Comparison of ENCODE assay signal across 10 cellular contexts in the genomic region with DNA sequence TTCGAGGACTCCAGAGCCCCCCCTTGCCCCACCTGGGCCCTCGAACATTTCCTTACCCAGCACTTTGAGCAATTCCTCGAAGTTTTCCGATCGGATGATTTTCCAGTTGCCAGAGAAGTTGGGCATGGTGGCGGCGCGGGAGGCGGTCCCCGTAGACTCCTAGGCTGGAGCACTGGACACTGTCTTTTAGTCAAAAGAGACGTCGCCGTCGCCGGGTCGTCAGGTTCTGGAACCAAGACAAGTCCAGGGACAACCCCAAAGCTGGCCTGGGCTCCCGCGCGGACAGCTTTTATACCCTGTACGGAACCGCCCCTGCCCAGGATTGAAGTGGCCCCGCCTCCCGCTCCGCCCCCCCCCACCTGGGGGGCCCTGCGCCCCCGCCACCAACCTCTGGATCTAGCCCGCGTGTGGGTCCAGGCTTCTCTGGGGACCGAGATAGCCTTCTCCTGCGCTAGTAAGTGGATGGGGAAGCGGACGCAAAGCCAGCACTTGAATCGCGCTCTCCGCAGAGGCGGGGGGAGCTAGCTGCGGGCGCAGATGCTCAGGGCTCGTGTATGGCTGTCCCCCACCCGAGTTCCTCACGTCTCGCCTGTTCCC. TPM values are rescaled to one million over a fixed set of nuclear protein-coding genes. Genes with fewer than 3 reads are reported as not detected.
A peak's percentile ranks its signal among the peaks of the same experiment; 100 is the strongest.
DNase-seq lines count a peak whose midpoint lies in the region; ATAC-seq and TF ChIP-seq lines count a peak whose summit lies in the region.
"Had no signal": no experiment of that assay in that cellular context is flagged by ENCODE, and none has a peak within 500 bp of the region (broad histone marks: within the 10 kb centered on the region; RNA-seq: fewer than 3 reads in every experiment).

A gene (minus strand): TSS at position 263 of the 597 bp plus-strand sequence. CDS start 137 bp downstream, at position 126.

- DNase-seq in CD4-positive, alpha-beta memory T cell: peak in 1 of 5 donors; percentile 63
- DNase-seq in activated T-cell treated with anti-CD3 and anti-CD28 coated beads, Interleukin-2, amount 50 U/mL, for 72 hours: peak; percentile 29 to 38
- DNase-seq in foreskin fibroblast: peak in 1 of 2 donors; percentile 69
- DNase-seq in glomerular visceral epithelial cell (ENCODE audit: extremely low spot score): no peak
- DNase-seq in GOT3 (lab: John Stamatoyannopoulos, UW): no peak
- no peak for DNase-seq in AG08395 (ENCODE audit: low spot score)

- H3K9me3 ChIP-seq in CD4-positive, alpha-beta memory T cell (ENCODE audit: control insufficient read depth in 1 of 2, low read length in 2 of 2): no peaks in the 10 kb centered on the region
- no peaks in the 10 kb centered on the region for H3K9me3 ChIP-seq in Loucy (ENCODE audit: insufficient read depth, low read depth, low read length)

- intact Hi-C loops in CD4-positive, alpha-beta memory T cell (cut with micrococcal nuclease): loop anchor here (10.0 kb wide), 1 partner anchor 81 kb away; no protein-coding TSS in a partner anchor

- peaks cover 6 to 12% of the 10 kb centered on the region in 2 donors for H3K27me3 Mint-ChIP-seq in CD4-positive, alpha-beta memory T cell
- peaks cover 44% of the 10 kb centered on the region for H3K27me3 Mint-ChIP-seq in activated T-cell treated with anti-CD3 and anti-CD28 coated beads, Interleukin-2, amount 50 U/mL, for 72 hours (ENCODE audit: low read depth)

- peak within 1 kb of the TSS; percentile 84 to 94 (median 93) for H3K27ac Mint-ChIP-seq in CD4-positive, alpha-beta memory T cell
- H3K27ac Mint-ChIP-seq in activated T-cell treated with anti-CD3 and anti-CD28 coated beads, Interleukin-2, amount 50 U/mL, for 72 hours: no peak within 1 kb of the TSS

- H3K4me1 ChIP-seq in CD4-positive, alpha-beta memory T cell (ENCODE audit: insufficient read depth, low read length): peaks cover 32% of the 10 kb centered on the region
- H3K4me1 ChIP-seq in Loucy (ENCODE audit: insufficient read depth, low read length, poor library complexity, severe bottlenecking): peaks cover 17% of the 10 kb centered on the region
- H3K4me1 ChIP-seq in rectal smooth muscle tissue (ENCODE audit: control insufficient read depth, insufficient read depth, low read length): peaks cover 26% of the 10 kb centered on the region

- no peaks in the 10 kb centered on the region for H3K79me2 ChIP-seq in Loucy (ENCODE audit: insufficient read depth, low read length)

- H3K4me1 Mint-ChIP-seq in CD4-positive, alpha-beta memory T cell: peaks cover 8 to 47% (median 24%) of the 10 kb centered on the region in 4 donors
- peaks cover 33% of the 10 kb centered on the region for H3K4me1 Mint-ChIP-seq in activated T-cell treated with anti-CD3 and anti-CD28 coated beads, Interleukin-2, amount 50 U/mL, for 72 hours (ENCODE audit: low read depth)

- no peaks in the 10 kb centered on the region for H3K36me3 ChIP-seq in CD4-positive, alpha-beta memory T cell (ENCODE audit: insufficient read depth, low read length)
- H3K36me3 ChIP-seq in Loucy (ENCODE audit: insufficient read depth, low read length) (no peaks in the 10 kb centered on the region), rectal smooth muscle tissue (ENCODE audit: control insufficient read depth, insufficient read depth, low read length) (no peaks in the 10 kb centered on the region)

- no peaks in the 10 kb centered on the region for H4K20me1 ChIP-seq in Loucy (ENCODE audit: insufficient read depth, low read length, poor library complexity, severe bottlenecking)

- H3K4me2 ChIP-seq in Loucy (ENCODE audit: low read depth, low read length, poor library complexity, severe bottlenecking): peak within 1 kb of the TSS; percentile 100

- H3K4me3 ChIP-seq in CD4-positive, alpha-beta memory T cell (ENCODE audit: low read length in 2 of 2): peak within 1 kb of the TSS; percentile 63 to 65
- H3K4me3 ChIP-seq in Loucy (ENCODE audit: low read length, poor library complexity, severe bottlenecking): peak within 1 kb of the TSS; percentile 82
- H3K4me3 ChIP-seq in foreskin fibroblast (ENCODE audit: low read depth in 1 of 2, low read length in 2 of 2): peak within 1 kb of the TSS; percentile 74 to 83
- peak within 1 kb of the TSS; percentile 62 for H3K4me3 ChIP-seq in rectal smooth muscle tissue (ENCODE audit: low read length)

- peak within 1 kb of the TSS; percentile 63 for H3K27ac ChIP-seq in CD4-positive, alpha-beta memory T cell (ENCODE audit: low read depth, low read length)
- peak within 1 kb of the TSS; percentile 86 for H3K27ac ChIP-seq in rectal smooth muscle tissue (ENCODE audit: low read depth, low read length)
- H3K27ac ChIP-seq: HL-60 had no signal

- H3K4me3 Mint-ChIP-seq in CD4-positive, alpha-beta memory T cell: peak within 1 kb of the TSS; percentile 88 to 96 (median 89)
- H3K4me3 Mint-ChIP-seq in activated T-cell treated with anti-CD3 and anti-CD28 coated beads, Interleukin-2, amount 50 U/mL, for 72 hours: peak within 1 kb of the TSS; percentile 94 to 95

- CTCF ChIA-PET in CD4-positive, alpha-beta memory T cell (lab: Charles Lee; ENCODE audit: partially characterized antibody): interaction anchor here (0.6 to 12.1 kb wide), 20 partner anchors 8 to 259 kb away, joined by 3 to 187 read pairs (median 4); a partner anchor contains a TSS

- peak within 1 kb of the TSS; percentile 89 for H2AFZ ChIP-seq in Loucy (ENCODE audit: low read length)

- no peak for TF ChIP-seq CTCF in Loucy (conservative IDR thresholded peaks at IDR 0.05; ENCODE audit: low read length)
- TF ChIP-seq CTCF in foreskin fibroblast (IDR thresholded peaks at IDR 0.05; ENCODE audit: low read depth, low read length): no peak

- H3K9ac ChIP-seq in Loucy (ENCODE audit: low read depth, low read length, poor library complexity, severe bottlenecking): peak within 1 kb of the TSS; percentile 64
- H3K9ac ChIP-seq in rectal smooth muscle tissue (ENCODE audit: low read length): peak within 1 kb of the TSS; percentile 35

- no peaks in the 10 kb centered on the region for H3K9me3 Mint-ChIP-seq in CD4-positive, alpha-beta memory T cell
- H3K9me3 Mint-ChIP-seq in activated T-cell treated with anti-CD3 and anti-CD28 coated beads, Interleukin-2, amount 50 U/mL, for 72 hours: no peaks in the 10 kb centered on the region

- POLR2A ChIA-PET in CD4-positive, alpha-beta memory T cell (lab: Charles Lee; ENCODE audit: partially characterized antibody): interaction anchor here (1.2 to 4.2 kb wide), 9 partner anchors 12 to 65 kb away, joined by 3 to 35 read pairs (median 9); a partner anchor contains a TSS

- peak; percentile 41 to 44 for ATAC-seq in activated T-cell treated with anti-CD3 and anti-CD28 coated beads, Interleukin-2, amount 50 U/mL, for 72 hours (replicated peaks in 1 of 2)

- H3K27me3 ChIP-seq in CD4-positive, alpha-beta memory T cell (ENCODE audit: insufficient read depth, low read length): peaks cover 6% of the 10 kb centered on the region
- no peaks in the 10 kb centered on the region for H3K27me3 ChIP-seq in Loucy (ENCODE audit: insufficient read depth, low read length, poor library complexity, severe bottlenecking)
- H3K27me3 ChIP-seq in rectal smooth muscle tissue (ENCODE audit: control insufficient read depth, insufficient read depth, low read length): peaks cover 15% of the 10 kb centered on the region

- no peaks in the 10 kb centered on the region for H3F3A ChIP-seq in Loucy (ENCODE audit: low read depth)

- no peaks in the 10 kb centered on the region for H3K9me2 ChIP-seq in Loucy (replicated peaks; ENCODE audit: low read depth, low read length)

- peaks cover 0 to 4% of the 10 kb centered on the region in 2 donors for H3K36me3 Mint-ChIP-seq in CD4-positive, alpha-beta memory T cell
- H3K36me3 Mint-ChIP-seq in activated T-cell treated with anti-CD3 and anti-CD28 coated beads, Interleukin-2, amount 50 U/mL, for 72 hours (ENCODE audit: insufficient read depth in 2 of 2): no peaks in the 10 kb centered on the region

RNA-seq across cellular contexts. Expression of the gene that starts here (rescaled TPM):
- under 1 TPM; 0.55 to 0.61 TPM for total RNA-seq in CD4-positive, alpha-beta memory T cell
- polyA plus RNA-seq in CD4-positive, alpha-beta memory T cell: under 1 TPM in 1 of 2 donors, not detected in 1; 0.21 TPM
- 1 to 10 TPM; 2.5 TPM for total RNA-seq in activated T-cell treated with anti-CD3 and anti-CD28 coated beads, Interleukin-2, amount 50 U/mL, for 72 hours
- total RNA-seq: lung microvascular endothelial cell had no signal

Comparison
In these comparisons a context has a peak if more than half of its experiments do, and no peak if none do; other contexts are left out.
1. DNase-seq: peak in activated T-cell treated with anti-CD3 and anti-CD28 coated beads, Interleukin-2, amount 50 U/mL, for 72 hours (2 of 2); none in glomerular visceral epithelial cell (single experiment), GOT3 (single experiment) and AG08395 (single experiment).
2. Peak in every context shown above with its lines, with median percentiles within 50 percentile points of each other: H3K4me3 ChIP-seq.